8 cellular contexts compared by ENCODE assay signal in the genomic region with DNA sequence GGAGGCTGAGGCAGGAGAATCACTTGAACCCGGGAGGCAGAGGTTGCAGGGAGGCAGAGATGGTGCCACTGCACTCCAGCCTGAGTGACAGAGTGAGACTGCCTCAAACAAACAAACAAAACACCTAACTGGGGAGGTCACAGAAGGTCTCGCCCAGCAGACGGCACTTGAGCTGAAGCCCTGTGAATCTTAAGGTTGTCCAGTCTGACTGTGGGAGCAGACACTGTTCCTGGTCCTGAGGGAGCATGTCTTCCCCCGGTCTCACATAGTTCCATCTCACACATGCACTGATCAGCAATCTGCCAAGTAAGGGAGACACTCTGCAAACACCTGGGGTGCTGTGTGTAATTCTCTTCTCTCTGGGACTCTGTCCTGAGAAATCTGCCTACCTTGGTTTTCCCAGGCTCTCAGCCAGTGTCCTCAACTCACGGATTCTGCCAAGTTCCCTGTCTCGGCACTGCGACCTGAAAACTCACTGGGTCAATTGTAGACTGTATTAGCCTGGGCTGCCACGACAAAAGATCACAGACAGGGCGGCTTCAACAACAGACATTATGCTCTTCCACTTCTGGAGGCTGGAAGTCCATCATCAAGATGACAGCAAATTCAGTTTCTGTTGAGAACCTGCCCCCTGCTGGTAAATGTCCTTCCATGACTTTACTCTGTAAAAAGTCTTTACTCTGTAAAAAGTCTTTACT.
A peak's percentile ranks its signal among the peaks of the same experiment; 100 is the strongest.
DNase-seq lines count a peak whose midpoint lies in the region; ATAC-seq, FAIRE-seq and TF ChIP-seq lines count a peak whose summit lies in the region.

No MANE protein-coding gene starts in this region.

- H3K4me3 ChIP-seq in kidney (ENCODE audit: low read length in 2 of 2), result no peak overlapping the region

- H3K9me3 Mint-ChIP-seq in activated CD4-positive, alpha-beta memory T cell treated with anti-CD3 and anti-CD28 coated beads for 36 hours, result no peaks in the 10 kb centered on the region

- H3K4me1 ChIP-seq in kidney (ENCODE audit: control insufficient read depth in 1 of 2, insufficient read depth in 1 of 2, low read depth in 1 of 2, low read length in 2 of 2), result peaks cover 0 to 2% of the 10 kb centered on the region in 2 donors

- POLR2A ChIA-PET in activated CD4-positive, alpha-beta memory T cell treated with anti-CD3 and anti-CD28 coated beads for 36 hours (lab: Charles Lee), result no interaction called here

- peak; percentile 12 for DNase-seq in activated naive CD4-positive, alpha-beta T cell treated with Interleukin-2 at 50 U/mL for 16 hours
- no peak for DNase-seq in activated naive CD4-positive, alpha-beta T cell (lab: John Stamatoyannopoulos, UW)
- DNase-seq in NAMALWA (ENCODE audit: low spot score), result peak; percentile 69
- peak; percentile 27 for DNase-seq in activated CD4-positive, alpha-beta memory T cell treated with anti-CD3 and anti-CD28 coated beads for 36 hours
- DNase-seq in kidney, result no peak
- DNase-seq in cortex of kidney (lab: John Stamatoyannopoulos, UW), result no peak
- no peak for DNase-seq in cardiac septum (ENCODE audit: low spot score)

- CTCF ChIA-PET in activated CD4-positive, alpha-beta memory T cell treated with anti-CD3 and anti-CD28 coated beads for 36 hours (lab: Charles Lee), result interaction anchor here (0.6 to 1.5 kb wide), 8 partner anchors 12 to 554 kb away, joined by 3 to 8 read pairs (median 4); no protein-coding TSS in a partner anchor

- no peaks in the 10 kb centered on the region for H3K36me3 Mint-ChIP-seq in activated CD4-positive, alpha-beta memory T cell treated with anti-CD3 and anti-CD28 coated beads for 36 hours

- no peaks in the 10 kb centered on the region for H3K36me3 ChIP-seq in kidney (ENCODE audit: control insufficient read depth in 1 of 2, insufficient read depth in 2 of 2, low read length in 2 of 2)

- H3K9me3 ChIP-seq in kidney (ENCODE audit: control insufficient read depth in 1 of 2, low read length in 2 of 2), result no peaks in the 10 kb centered on the region

- peak; percentile 17 for TF ChIP-seq CTCF in kidney (IDR thresholded peaks at IDR 0.05; ENCODE audit: borderline replicate concordance, extremely low read depth, insufficient read depth)

- intact Hi-C loops in activated CD4-positive, alpha-beta memory T cell treated with anti-CD3 and anti-CD28 coated beads for 36 hours (cut with micrococcal nuclease), result no loop called here
- intact Hi-C loops in kidney (cut with DNase I), result no loop called here
- intact Hi-C loops in cardiac septum (cut with DNase I), result no loop called here

- H3K4me1 Mint-ChIP-seq in activated CD4-positive, alpha-beta memory T cell treated with anti-CD3 and anti-CD28 coated beads for 36 hours (ENCODE audit: low read depth), result no peaks in the 10 kb centered on the region

- H3K27me3 Mint-ChIP-seq in activated CD4-positive, alpha-beta memory T cell treated with anti-CD3 and anti-CD28 coated beads for 36 hours, result peaks cover 2% of the 10 kb centered on the region

- no peak overlapping the region for H3K9ac ChIP-seq in kidney (ENCODE audit: low read length in 2 of 2)

- H3K4me3 Mint-ChIP-seq in activated CD4-positive, alpha-beta memory T cell treated with anti-CD3 and anti-CD28 coated beads for 36 hours, result no peak overlapping the region

- no peak for FAIRE-seq in kidney (lab: Jason Lieb, UNC)

- no peak for ATAC-seq in HG02981 (IDR thresholded peaks at IDR 0.05; ENCODE audit: unreplicated experiment)

- no peak overlapping the region for H3K27ac Mint-ChIP-seq in activated CD4-positive, alpha-beta memory T cell treated with anti-CD3 and anti-CD28 coated beads for 36 hours

- no peak overlapping the region for H3K27ac ChIP-seq in kidney (ENCODE audit: low read depth in 2 of 2, low read length in 2 of 2)

Comparison
In these comparisons a context has a peak if more than half of its experiments do, and no peak if none do; other contexts are left out.
1. DNase-seq: peak in activated naive CD4-positive, alpha-beta T cell treated with Interleukin-2 at 50 U/mL for 16 hours (single experiment), NAMALWA (single experiment) and activated CD4-positive, alpha-beta memory T cell treated with anti-CD3 and anti-CD28 coated beads for 36 hours (single experiment); none in activated naive CD4-positive, alpha-beta T cell (0 of 4), kidney (single experiment), cortex of kidney (single experiment) and cardiac septum (single experiment).